ENCODE assay signal across 16 cellular contexts in genomic region chr20:31837896-31838397, GRCh38. TPM values are rescaled to one million over a fixed set of nuclear protein-coding genes. Genes with fewer than 3 reads are reported as not detected.
A peak's percentile ranks its signal among the peaks of the same experiment; 100 is the strongest.
DNase-seq lines count a peak whose midpoint lies in the region; TF ChIP-seq lines count a peak whose summit lies in the region.
"Had no signal": no experiment of that assay in that cellular context is flagged by ENCODE, and none has a peak within 500 bp of the region (broad histone marks: within the 10 kb centered on the region; RNA-seq: fewer than 3 reads in every experiment).

No MANE protein-coding gene starts in this region.

- H3K27me3 ChIP-seq in neural progenitor cell: no peaks in the 10 kb centered on the region
- no peaks in the 10 kb centered on the region for H3K27me3 ChIP-seq in transverse colon
- H3K27me3 ChIP-seq: adrenal gland, Peyer's patch, right atrium auricular region had no signal

- H3K4me1 Mint-ChIP-seq in neural progenitor cell (peaks cover 29% of the 10 kb centered on the region), mesothelial cell of epicardium (peaks cover 24% of the 10 kb centered on the region)

- peak overlapping the region; percentile 25 for H3K4me2 ChIP-seq in neural progenitor cell

- H3K36me3 ChIP-seq in neural progenitor cell: no peaks in the 10 kb centered on the region
- no peaks in the 10 kb centered on the region for H3K36me3 ChIP-seq in transverse colon
- H3K36me3 ChIP-seq: adrenal gland, Peyer's patch, right atrium auricular region had no signal

- WGBS in transverse colon (ENCODE audit: low coverage in 1 of 2), 2 donors: 74% methylated on average over 3 of the region's 3 CpGs; no CpG with 5 or more reads in 1 of the 2 donors

- H3K27me3 Mint-ChIP-seq in neural progenitor cell (ENCODE audit: insufficient read depth, low read depth) (peaks cover 2% of the 10 kb centered on the region), mesothelial cell of epicardium (ENCODE audit: low read depth) (no peaks in the 10 kb centered on the region)

- no peak for TF ChIP-seq EP300 in transverse colon (IDR thresholded peaks at IDR 0.05; ENCODE audit: low read depth)

- TF ChIP-seq CTCF in neural progenitor cell (IDR thresholded peaks at IDR 0.05) (no peak), transverse colon (IDR thresholded peaks at IDR 0.05) (no peak), mesothelial cell of epicardium (IDR thresholded peaks at IDR 0.05; ENCODE audit: unreplicated experiment) (no peak)

- DNase-seq in GM03348 (ENCODE audit: low spot score): peak; percentile 64
- DNase-seq in NCI-H226: peak; percentile 93
- DNase-seq in cerebellar cortex (ENCODE audit: low spot score): peak; percentile 46
- no peak for DNase-seq in neural progenitor cell (ENCODE audit: low spot score)
- no peak for DNase-seq in NCI-H2029 treated with DMSO at 0.1 percent for 48 hours (lab: John Stamatoyannopoulos, UW)
- no peak for DNase-seq in occipital lobe (lab: John Stamatoyannopoulos, UW)
- no peak for DNase-seq in transverse colon
- no peak for DNase-seq in mesothelial cell of epicardium (ENCODE audit: low spot score in 2 of 2, unreplicated experiment in 2 of 2)
- DNase-seq: activated CD8-positive, alpha-beta memory T cell treated with anti-CD3 and anti-CD28 coated beads, Interleukin-2, amount 50 U/mL, for 4 hours; Caco-2; Karpas-422; NCI-H2227 treated with DMSO at 0.1 percent for 48 hours; Peyer's patch had no signal

- H4K20me1 ChIP-seq in neural progenitor cell (ENCODE audit: low read depth): no peaks in the 10 kb centered on the region

- H3K9me3 Mint-ChIP-seq in neural progenitor cell (no peaks in the 10 kb centered on the region), mesothelial cell of epicardium (no peaks in the 10 kb centered on the region)

- H3K4me1 ChIP-seq in neural progenitor cell: peaks cover 42% of the 10 kb centered on the region
- H3K4me1 ChIP-seq in transverse colon: peaks cover 0 to 13% (median 10%) of the 10 kb centered on the region in 4 donors

- H3K27ac Mint-ChIP-seq in neural progenitor cell (no peak overlapping the region), mesothelial cell of epicardium (no peak overlapping the region)

- no peaks in the 10 kb centered on the region for H3K79me2 ChIP-seq in neural progenitor cell (ENCODE audit: low read depth)

- H3K9me3 ChIP-seq in neural progenitor cell (ENCODE audit: low read depth) (no peaks in the 10 kb centered on the region), transverse colon (no peaks in the 10 kb centered on the region)
- H3K9me3 ChIP-seq: adrenal gland, Caco-2, Peyer's patch, right atrium auricular region had no signal

- H3K4me3 Mint-ChIP-seq in neural progenitor cell (no peak overlapping the region), mesothelial cell of epicardium (no peak overlapping the region)

- H3K4me3 ChIP-seq in neural progenitor cell (no peak overlapping the region), transverse colon (no peak overlapping the region)
- H3K4me3 ChIP-seq: adrenal gland, Peyer's patch, right atrium auricular region had no signal

- H3K36me3 Mint-ChIP-seq in neural progenitor cell (no peaks in the 10 kb centered on the region), mesothelial cell of epicardium (no peaks in the 10 kb centered on the region)

- no peak for TF ChIP-seq POLR2A in transverse colon (IDR thresholded peaks at IDR 0.05)

- no peak overlapping the region for H3K9ac ChIP-seq in neural progenitor cell

- intact Hi-C loops in transverse colon (cut with DNase I; ENCODE audit: low total_unique reads): no loop called here

- H2AFZ ChIP-seq in neural progenitor cell (replicated peaks): no peak overlapping the region

- in situ Hi-C loops in transverse colon (cut with MboI; ENCODE audit: low pct_ligation_motif_present in 1 of 4, low pct_unique_long_range_greater_than_20kb in 1 of 4, low sequenced_read_pairs in 3 of 4): no loop called here

- peaks cover 14% of the 10 kb centered on the region for H3F3A ChIP-seq in neural progenitor cell (ENCODE audit: low read depth)

- no peak overlapping the region for H3K27ac ChIP-seq in neural progenitor cell
- H3K27ac ChIP-seq in transverse colon: no peak overlapping the region
- H3K27ac ChIP-seq: Peyer's patch had no signal

RNA-seq across cellular contexts. Expression of gene FOXS1, which starts 7.5 kb away (rescaled TPM):
- total RNA-seq in neural progenitor cell (ENCODE audit: low replicate concordance) (0.53 TPM in 1 of 2 replicates, not detected in the other), occipital lobe (0.78 TPM), transverse colon (under 1 TPM in 1 of 4 donors, not detected in 3; 0.55 TPM), mesothelial cell of epicardium (1.9 to 2.5 TPM (median 2.1 TPM) in 3 replicates)
- total RNA-seq: Caco-2, mononuclear cell, Peyer's patch had no signal

RNA-seq across cellular contexts. Expression of gene MYLK2, which starts 18.8 kb away (rescaled TPM):
- 0.22 TPM in 1 of 2 replicates, not detected in the other for total RNA-seq in neural progenitor cell (ENCODE audit: low replicate concordance)
- 0.78 TPM for total RNA-seq in occipital lobe
- under 1 TPM in 1 of 4 donors, not detected in 3; 0.16 TPM for total RNA-seq in transverse colon
- total RNA-seq in mesothelial cell of epicardium: 0.27 to 0.49 TPM (median 0.38 TPM) in 3 replicates
- total RNA-seq: mononuclear cell had no signal

RNA-seq across cellular contexts. Expression of gene DUSP15, which starts 32.4 kb away (rescaled TPM):
- total RNA-seq in neural progenitor cell (ENCODE audit: low replicate concordance) (0.45 and 1.1 TPM in 2 replicates), occipital lobe (3.0 TPM), transverse colon (1 to 10 TPM in 1 of 4 donors, not detected in 3; 1.1 TPM), mesothelial cell of epicardium (8.4 to 10.4 TPM (median 8.5 TPM) in 3 replicates)
- total RNA-seq: mononuclear cell had no signal

RNA-seq across cellular contexts. Expression of gene TTLL9, which starts 32.5 kb away (rescaled TPM):
- 0.34 TPM in 1 of 2 replicates, not detected in the other for total RNA-seq in neural progenitor cell (ENCODE audit: low replicate concordance)
- total RNA-seq in occipital lobe: 1.7 TPM
- not detected for total RNA-seq in transverse colon
- 0.52 to 0.86 TPM (median 0.67 TPM) in 3 replicates for total RNA-seq in mesothelial cell of epicardium
- total RNA-seq: Caco-2, mononuclear cell, right atrium auricular region had no signal

Comparison
In these comparisons a context has a peak if more than half of its experiments do, and no peak if none do; other contexts are left out.
1. DNase-seq: peak in GM03348 (single experiment), NCI-H226 (single experiment) and cerebellar cortex (single experiment); none in neural progenitor cell (single experiment), NCI-H2029 treated with DMSO at 0.1 percent for 48 hours (single experiment), occipital lobe (single experiment), transverse colon (single experiment) and mesothelial cell of epicardium (0 of 2).